In genomic region chr11:125312812-125313211, GRCh38 we compare ENCODE assay signal across 15 cellular contexts.
DNase-seq lines count a peak whose midpoint lies in the region; ATAC-seq and TF ChIP-seq lines count a peak whose summit lies in the region.
"Had no signal": no experiment of that assay in that cellular context is flagged by ENCODE, and none has a peak within 500 bp of the region (broad histone marks: within the 10 kb centered on the region; RNA-seq: fewer than 3 reads in every experiment).

No MANE protein-coding gene starts in this region.

- WGBS in heart right ventricle, 2 donors: 92 to 96% methylated on average over 9 of the region's 9 CpGs
- no CpG with 5 or more reads among the region's 9 CpGs for WGBS in H9 (ENCODE audit: extremely low coverage, insufficient read length, low lambda C conversion rate)

- H3K4ac ChIP-seq in H9 (ENCODE audit: low read depth, low read length): no peak overlapping the region

- no peak overlapping the region for H2BK120ac ChIP-seq in H9 (ENCODE audit: low read depth, low read length, poor library complexity, severe bottlenecking)

- H3K9me3 Mint-ChIP-seq in osteocyte (ENCODE audit: unreplicated experiment) (peaks cover 5% of the 10 kb centered on the region), H9 (peaks cover 6 to 9% of the 10 kb centered on the region in 2 experiments)
- H3K9me3 Mint-ChIP-seq: CD8-positive, alpha-beta T cell had no signal

- no peak overlapping the region for H2AK5ac ChIP-seq in H9 (ENCODE audit: insufficient read length, low read length)

- DNase-seq in cardiac septum (ENCODE audit: low spot score): peak; percentile 31
- DNase-seq in heart right ventricle: no peak
- peak; percentile 45 for DNase-seq in islet precursor cell
- no peak for DNase-seq in osteocyte (ENCODE audit: extremely low spot score, unreplicated experiment)
- DNase-seq in H7: no peak
- no peak for DNase-seq in H9
- no peak for DNase-seq in activated CD8-positive, alpha-beta memory T cell treated with anti-CD3 and anti-CD28 coated beads, Interleukin-2, amount 50 U/mL, for 4 hours
- DNase-seq: 8988T; Calu3; CD8-positive, alpha-beta T cell had no signal

- TF ChIP-seq CTCF in heart right ventricle (IDR thresholded peaks at IDR 0.05) (no peak), osteocyte (IDR thresholded peaks at IDR 0.05) (no peak), H9 (conservative IDR thresholded peaks at IDR 0.05) (no peak; the same call in 2 of the 3 replicates)

- H3K27me3 ChIP-seq in heart right ventricle: no peaks in the 10 kb centered on the region
- no peaks in the 10 kb centered on the region for H3K27me3 ChIP-seq in H7 (ENCODE audit: control insufficient read depth, insufficient read depth, low read length)
- H3K27me3 ChIP-seq in H9 (ENCODE audit: insufficient read depth, low read length): no peaks in the 10 kb centered on the region; the same call in 1 of the 2 replicates
- H3K27me3 ChIP-seq: BLaER1 had no signal

- intact Hi-C loops in cardiac septum (cut with DNase I) (no loop called here), heart right ventricle (cut with DNase I) (no loop called here)

- no peak overlapping the region for H3K14ac ChIP-seq in H9 (ENCODE audit: insufficient read depth, low read length)

- no peak overlapping the region for H3K56ac ChIP-seq in H9 (ENCODE audit: insufficient read length, low read depth, low read length)

- H4K8ac ChIP-seq in H9 (replicated peaks; ENCODE audit: insufficient read length, low read depth, low read length): no peak overlapping the region

- no peak overlapping the region for H2BK15ac ChIP-seq in H9 (ENCODE audit: low read depth, low read length)

- H3K27ac ChIP-seq in heart right ventricle (no peak overlapping the region), H9 (ENCODE audit: insufficient read length, low read depth, low read length) (no peak overlapping the region)
- H3K27ac ChIP-seq: BLaER1, GM23248 had no signal

- no peak overlapping the region for H3K4me2 ChIP-seq in H9 (ENCODE audit: insufficient read depth, insufficient read length, low read length)
- H3K4me2 ChIP-seq: BLaER1 had no signal

- H3K4me3 Mint-ChIP-seq in osteocyte (ENCODE audit: unreplicated experiment): no peak overlapping the region
- H3K4me3 Mint-ChIP-seq in H9: no peak overlapping the region; a peak in 1 of 5 replicates
- H3K4me3 Mint-ChIP-seq: CD14-positive monocyte; CD8-positive, alpha-beta T cell had no signal

- no peaks in the 10 kb centered on the region for H3K23me2 ChIP-seq in H9 (ENCODE audit: insufficient read length, low read depth, low read length, poor library complexity, severe bottlenecking)

- no peak overlapping the region for H2BK20ac ChIP-seq in H9 (ENCODE audit: low read depth, low read length, poor library complexity, severe bottlenecking)

- H3K9me3 ChIP-seq in heart right ventricle (peaks cover 0 to 6% (median 0%) of the 10 kb centered on the region in 11 donors), H9 (ENCODE audit: control insufficient read depth, low read depth, low read length) (no peaks in the 10 kb centered on the region)

- peaks cover 44% of the 10 kb centered on the region for H3K36me3 Mint-ChIP-seq in osteocyte (ENCODE audit: unreplicated experiment)
- peaks cover 0 to 8% (median 6%) of the 10 kb centered on the region in 3 experiments; a peak in 5 of 7 replicates for H3K36me3 Mint-ChIP-seq in H9 (ENCODE audit: insufficient read depth in 1 of 3, low read depth in 3 of 3)
- H3K36me3 Mint-ChIP-seq: CD14-positive monocyte; CD8-positive, alpha-beta T cell; IgD-negative memory B cell had no signal

- no peak overlapping the region for H4K5ac ChIP-seq in H9 (ENCODE audit: insufficient read length, low read depth, low read length)

- H2BK5ac ChIP-seq in H9 (ENCODE audit: insufficient read length, low read length): no peak overlapping the region

- no peaks in the 10 kb centered on the region for H4K20me1 ChIP-seq in H9 (ENCODE audit: control insufficient read depth, insufficient read depth, insufficient read length)
- H4K20me1 ChIP-seq: BLaER1 had no signal

- no peak overlapping the region for H3K18ac ChIP-seq in H9 (ENCODE audit: insufficient read length, low read depth, low read length)

- H3K27ac Mint-ChIP-seq in osteocyte (ENCODE audit: unreplicated experiment) (peak overlapping the region; percentile 55), H9 (peak overlapping the region in 1 of 3 experiments; percentile 23; a peak in 1 of 7 replicates)
- H3K27ac Mint-ChIP-seq: CD8-positive, alpha-beta T cell had no signal

- H3K4me1 ChIP-seq in heart right ventricle (peaks cover 0 to 33% (median 26%) of the 10 kb centered on the region in 9 donors), H9 (ENCODE audit: insufficient read depth, low read length) (peaks cover 3% of the 10 kb centered on the region; the same call in 1 of the 2 replicates)
- H3K4me1 ChIP-seq: BLaER1 had no signal

- H3T11ph ChIP-seq in H9 (ENCODE audit: low read length): no peak overlapping the region

- H3K23ac ChIP-seq in H9 (ENCODE audit: insufficient read length, low read depth, low read length): no peak overlapping the region

- no peaks in the 10 kb centered on the region for H3K79me2 ChIP-seq in H9 (ENCODE audit: insufficient read depth, low read length)

- H2BK12ac ChIP-seq in H9 (ENCODE audit: insufficient read length, low read depth, low read length): no peak overlapping the region

- ATAC-seq in heart right ventricle: no peak
- ATAC-seq: CD8-positive, alpha-beta T cell; HepG2 had no signal

- H3K4me1 Mint-ChIP-seq in osteocyte (ENCODE audit: unreplicated experiment): peaks cover 84% of the 10 kb centered on the region
- H3K4me1 Mint-ChIP-seq in H9: peaks cover 41 to 44% of the 10 kb centered on the region in 2 experiments
- H3K4me1 Mint-ChIP-seq: CD14-positive monocyte had no signal

- no peak overlapping the region for H3K4me3 ChIP-seq in heart right ventricle
- H3K4me3 ChIP-seq in H7 (ENCODE audit: insufficient read depth, low read depth, low read length): no peak overlapping the region
- H3K4me3 ChIP-seq: BLaER1, GM23248 had no signal

- H3K79me1 ChIP-seq in H9 (ENCODE audit: insufficient read depth, low read depth, low read length, poor library complexity, severe bottlenecking): no peaks in the 10 kb centered on the region

- H3K9ac ChIP-seq in H9 (ENCODE audit: extremely low read depth, insufficient read length, low read length): no peak overlapping the region
- H3K9ac ChIP-seq: BLaER1, GM23248 had no signal

- no peak overlapping the region for H4K91ac ChIP-seq in H9 (ENCODE audit: insufficient read length, low read depth, low read length)

- no peaks in the 10 kb centered on the region for H3K27me3 Mint-ChIP-seq in osteocyte (ENCODE audit: unreplicated experiment)
- H3K27me3 Mint-ChIP-seq in H9 (ENCODE audit: low read depth): peaks cover 6% of the 10 kb centered on the region

- no peaks in the 10 kb centered on the region for H3K36me3 ChIP-seq in heart right ventricle
- H3K36me3 ChIP-seq in H7 (replicated peaks; ENCODE audit: control insufficient read depth, insufficient read depth, low read length): no peaks in the 10 kb centered on the region
- H3K36me3 ChIP-seq: BLaER1 had no signal

- no peak overlapping the region for H2AFZ ChIP-seq in H9 (ENCODE audit: low read length)
- H2AFZ ChIP-seq: GM23248 had no signal

Comparison
In these comparisons a context has a peak if more than half of its experiments do, and no peak if none do; other contexts are left out.
1. DNase-seq: peak in cardiac septum (single experiment) and islet precursor cell (single experiment); none in heart right ventricle (0 of 2), osteocyte (single experiment), H7 (single experiment), H9 (single experiment) and activated CD8-positive, alpha-beta memory T cell treated with anti-CD3 and anti-CD28 coated beads, Interleukin-2, amount 50 U/mL, for 4 hours (single experiment).